Comparison of ENCODE assay signal across 20 cellular contexts in the genomic region with DNA sequence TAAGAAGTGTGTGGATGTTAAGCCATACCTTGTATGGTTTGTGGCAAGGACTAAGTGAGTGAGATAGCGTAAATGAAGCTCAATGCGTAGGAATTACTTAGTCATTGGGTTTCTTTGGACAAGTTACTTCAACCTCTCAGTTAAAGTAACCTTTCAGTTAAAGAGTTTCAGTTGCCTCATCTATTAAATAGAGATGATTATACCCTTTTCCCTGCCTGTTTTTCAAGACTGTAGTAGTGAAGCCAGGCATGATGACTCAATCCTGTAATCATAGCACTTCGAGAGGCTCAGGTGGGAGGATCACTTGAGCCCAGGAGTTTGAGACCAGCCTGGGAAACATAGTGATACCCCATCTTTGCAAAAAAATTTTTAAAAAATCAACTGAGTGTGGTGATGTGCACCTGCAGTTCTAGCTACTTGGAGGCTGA. TPM values are rescaled to one million over a fixed set of nuclear protein-coding genes. Genes with fewer than 3 reads are reported as not detected.
DNase-seq lines count a peak whose midpoint lies in the region; ATAC-seq, FAIRE-seq and TF ChIP-seq lines count a peak whose summit lies in the region.
"Had no signal": no experiment of that assay in that cellular context is flagged by ENCODE, and none has a peak within 500 bp of the region (broad histone marks: within the 10 kb centered on the region; RNA-seq: fewer than 3 reads in every experiment).

No MANE protein-coding gene starts in this region.

- no peak for TF ChIP-seq CTCF in bronchial epithelial cell (IDR thresholded peaks at IDR 0.05; ENCODE audit: insufficient read depth, low read length, severe bottlenecking)

- no peaks in the 10 kb centered on the region for H3K27me3 Mint-ChIP-seq in T-helper 17 cell
- H3K27me3 Mint-ChIP-seq: dendritic cell treated with granulocyte-macrophage colony-stimulating factor and Interleukin-4, amounts not matched to agents 40 ng/mL and 50 ng/mL, for 4 days had no signal

- DNase-seq in activated naive CD4-positive, alpha-beta T cell treated with anti-CD3 and anti-CD28 coated beads, Interleukin-2, amount 50 U/mL, for 16 hours, result peak; percentile 11
- DNase-seq in activated naive CD4-positive, alpha-beta T cell (lab: John Stamatoyannopoulos, UW), result no peak
- DNase-seq in T-helper 17 cell (no peak), bronchial epithelial cell (ENCODE audit: low read depth) (peak; percentile 68), SK-N-DZ (ENCODE audit: low spot score) (no peak)
- DNase-seq in stimulated activated naive CD8-positive, alpha-beta T cell treated with anti-CD3 and anti-CD28 coated beads, Interleukin-15, Interleukin-2, amounts not matched to agents 100 U/mL and 50 U/mL, for 24 hours, result no peak
- DNase-seq: activated CD8-positive, alpha-beta memory T cell treated with anti-CD3 and anti-CD28 coated beads, Interleukin-2, amount 50 U/mL, for 4 hours; H9; kidney glomerular epithelial cell; midbrain; NCI-H774 had no signal

- no peak for ATAC-seq in T-helper 17 cell
- ATAC-seq in stimulated activated naive CD8-positive, alpha-beta T cell treated with anti-CD3 and anti-CD28 coated beads, Interleukin-15, Interleukin-2, amounts not matched to agents 100 U/mL and 50 U/mL, for 24 hours, result peak; percentile 96
- no peak for ATAC-seq in GM18868 (IDR thresholded peaks at IDR 0.05; ENCODE audit: unreplicated experiment)
- ATAC-seq in HG03025 (IDR thresholded peaks at IDR 0.05; ENCODE audit: low FRiP score, unreplicated experiment), result no peak
- ATAC-seq: HepG2, Panc1, sciatic nerve had no signal

- H3K4me3 ChIP-seq in bronchial epithelial cell (ENCODE audit: low read depth, low read length), result no peak overlapping the region
- H3K4me3 ChIP-seq: vagina had no signal

- peaks cover 7% of the 10 kb centered on the region for H3K36me3 Mint-ChIP-seq in T-helper 17 cell (ENCODE audit: low read depth)

- H3K4me3 Mint-ChIP-seq in T-helper 17 cell, result no peak overlapping the region
- H3K4me3 Mint-ChIP-seq: dendritic cell treated with granulocyte-macrophage colony-stimulating factor and Interleukin-4, amounts not matched to agents 40 ng/mL and 50 ng/mL, for 4 days; H9 had no signal

- FAIRE-seq in bronchial epithelial cell (lab: Jason Lieb, UNC), result no peak
- FAIRE-seq: GM12891, HepG2 had no signal

- H3K4me1 Mint-ChIP-seq in T-helper 17 cell, result peaks cover 16% of the 10 kb centered on the region
- H3K4me1 Mint-ChIP-seq: H9 had no signal

- H3K27me3 ChIP-seq in bronchial epithelial cell (ENCODE audit: control insufficient read depth, insufficient read depth, low read length), result no peaks in the 10 kb centered on the region
- H3K27me3 ChIP-seq: vagina had no signal

- H3K9me3 ChIP-seq in T-helper 17 cell (ENCODE audit: control insufficient read depth, low read length, poor library complexity, severe bottlenecking), result no peaks in the 10 kb centered on the region
- H3K9me3 ChIP-seq: vagina had no signal

- peak overlapping the region; percentile 63 for H3K27ac Mint-ChIP-seq in T-helper 17 cell
- H3K27ac Mint-ChIP-seq: dendritic cell treated with granulocyte-macrophage colony-stimulating factor and Interleukin-4, amounts not matched to agents 40 ng/mL and 50 ng/mL, for 4 days; H9 had no signal

- peaks cover 8% of the 10 kb centered on the region for H3K36me3 ChIP-seq in bronchial epithelial cell (ENCODE audit: control insufficient read depth, insufficient read depth, low read length)

RNA-seq across cellular contexts. Expression of a gene that starts 6.3 kb away (rescaled TPM):
- 10 to 100 TPM in 1 of 2 donors, 1 to 10 TPM in 1; 9.0 to 14.3 TPM for total RNA-seq in T-helper 17 cell
- 42.8 and 68.4 TPM in 2 replicates for total RNA-seq in bronchial epithelial cell
- 30.1 and 35.3 TPM in 2 replicates for polyA plus RNA-seq in SK-N-DZ (2014; cell fraction: cytosol; rRNA removed)
- polyA plus RNA-seq in SK-N-DZ (2014; cell fraction: nucleus; rRNA removed), result 16.2 and 18.2 TPM in 2 replicates

RNA-seq across cellular contexts. Expression of a gene that starts 16.6 kb away (rescaled TPM):
- total RNA-seq in T-helper 17 cell (not detected), bronchial epithelial cell (not detected in 2 replicates)
- polyA plus RNA-seq in SK-N-DZ (2014; cell fraction: cytosol; rRNA removed), result not detected in 2 replicates
- not detected in 2 replicates for polyA plus RNA-seq in SK-N-DZ (2014; cell fraction: nucleus; rRNA removed)
- total RNA-seq: H9, HepG2, sciatic nerve, vagina had no signal
- polyA plus RNA-seq: esophagus, HepG2 had no signal

RNA-seq across cellular contexts. Expression of a gene that starts 52.7 kb away (rescaled TPM):
- total RNA-seq in T-helper 17 cell (1 to 10 TPM; 2.6 to 4.3 TPM), bronchial epithelial cell (under 0.01 and 0.13 TPM in 2 replicates)
- polyA plus RNA-seq in SK-N-DZ (2014; cell fraction: cytosol; rRNA removed), result 7.9 and 12.1 TPM in 2 replicates
- 125 and 126 TPM in 2 replicates for polyA plus RNA-seq in SK-N-DZ (2014; cell fraction: nucleus; rRNA removed)

Comparison
In these comparisons a context has a peak if more than half of its experiments do, and no peak if none do; other contexts are left out.
1. DNase-seq: peak in activated naive CD4-positive, alpha-beta T cell treated with anti-CD3 and anti-CD28 coated beads, Interleukin-2, amount 50 U/mL, for 16 hours (single experiment) and bronchial epithelial cell (single experiment); none in activated naive CD4-positive, alpha-beta T cell (0 of 4), T-helper 17 cell (0 of 3), stimulated activated naive CD8-positive, alpha-beta T cell treated with anti-CD3 and anti-CD28 coated beads, Interleukin-15, Interleukin-2, amounts not matched to agents 100 U/mL and 50 U/mL, for 24 hours (single experiment) and SK-N-DZ (single experiment).